9 cellular contexts compared by ENCODE assay signal in the genomic region with DNA sequence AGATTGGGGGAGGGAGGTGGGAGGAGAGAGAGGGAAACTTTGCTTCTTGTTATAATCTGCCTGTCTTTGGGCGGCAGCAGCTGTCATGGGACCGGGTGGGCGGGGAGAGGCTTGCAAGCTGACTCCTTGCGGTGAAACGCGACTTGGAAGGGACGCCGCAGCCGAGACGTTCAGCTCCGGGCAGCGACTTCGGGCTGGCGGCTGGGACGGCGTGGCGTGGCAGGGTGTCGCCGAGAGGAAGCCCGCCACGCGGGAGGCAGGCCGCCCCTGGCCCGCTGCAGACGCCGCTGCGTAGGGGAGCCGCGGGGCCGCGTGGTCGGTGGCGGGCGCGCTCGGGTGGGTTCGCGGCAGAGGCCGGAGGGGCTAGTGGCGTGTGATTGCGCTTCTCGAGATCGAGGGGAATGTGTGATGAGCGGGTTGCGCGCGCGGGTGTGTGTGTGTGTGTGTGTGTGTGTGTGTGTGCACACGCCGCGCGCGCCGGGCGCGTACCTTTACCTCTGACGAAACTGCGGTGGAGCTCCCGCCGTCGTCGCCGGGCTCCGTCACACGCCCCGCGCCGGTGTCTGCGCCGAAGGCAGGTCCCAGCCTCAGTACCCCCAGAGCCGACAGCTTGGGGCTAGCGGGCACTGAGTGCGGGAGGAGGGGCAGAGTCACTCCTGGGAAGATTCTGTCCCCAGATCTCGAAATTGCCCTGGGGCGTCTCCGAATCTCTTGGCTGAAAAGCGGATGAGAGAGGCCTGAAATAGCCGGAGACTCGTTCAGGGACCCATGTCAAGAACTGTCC. TPM values are rescaled to one million over a fixed set of nuclear protein-coding genes. Genes with fewer than 3 reads are reported as not detected.
DNase-seq lines count a peak whose midpoint lies in the region; ATAC-seq, FAIRE-seq and TF ChIP-seq lines count a peak whose summit lies in the region.
"Had no signal": no experiment of that assay in that cellular context is flagged by ENCODE, and none has a peak within 500 bp of the region (broad histone marks: within the 10 kb centered on the region; RNA-seq: fewer than 3 reads in every experiment).

No MANE protein-coding gene starts in this region.

- no peak overlapping the region for H3K27ac Mint-ChIP-seq in mesothelial cell of epicardium

- no peaks in the 10 kb centered on the region for H3K9me1 ChIP-seq in endothelial cell of umbilical vein (replicated peaks; ENCODE audit: control insufficient read depth, extremely low read depth, insufficient read depth, low read length)

- H3K9ac ChIP-seq in endothelial cell of umbilical vein (replicated peaks; ENCODE audit: extremely low read depth, insufficient read depth, low read length) = no peak overlapping the region

- no peak overlapping the region for H3K27ac ChIP-seq in endothelial cell of umbilical vein (ENCODE audit: insufficient read depth, low read depth, low read length)

- BruUV-seq in endothelial cell of umbilical vein (replicated peaks; lab: Mats Ljungman, UMichigan) = no TSS peak

- POLR2A ChIA-PET in endothelial cell of umbilical vein (lab: Charles Lee) = no interaction called here

- TF ChIP-seq POLR2A in endothelial cell of umbilical vein (IDR thresholded peaks at IDR 0.05; ENCODE audit: low read depth, low read length) = no peak

- peak; percentile 74 for FAIRE-seq in endothelial cell of umbilical vein (lab: Jason Lieb, UNC)
- FAIRE-seq: A204.1 had no signal

- dilution Hi-C loops in endothelial cell of umbilical vein (cut with MboI; ENCODE audit: extremely low pct_ligation_motif_present, low sequenced_read_pairs) = no loop called here

- intact Hi-C loops in endothelial cell of umbilical vein (cut with micrococcal nuclease) = loop anchor here (2.0 to 5.0 kb wide), 2 partner anchors 65 to 75 kb away; no protein-coding TSS in a partner anchor

- H3K27me3 Mint-ChIP-seq in mesothelial cell of epicardium (ENCODE audit: low read depth) = peaks cover 65% of the 10 kb centered on the region

- CTCF ChIA-PET in endothelial cell of umbilical vein (lab: Charles Lee) = interaction anchor here (0.6 to 3.9 kb wide), 9 partner anchors 10 to 679 kb away, joined by 3 to 29 read pairs (median 4); no protein-coding TSS in a partner anchor

- TF ChIP-seq CTCF in endothelial cell of umbilical vein (IDR thresholded peaks at IDR 0.05; ENCODE audit: extremely low read depth in 1 of 2, insufficient read depth in 1 of 2, low read depth in 1 of 2, low read length in 2 of 2) = no peak
- TF ChIP-seq CTCF in mesothelial cell of epicardium (IDR thresholded peaks at IDR 0.05; ENCODE audit: unreplicated experiment) = no peak

- H3K9me3 ChIP-seq in endothelial cell of umbilical vein (replicated peaks; ENCODE audit: control insufficient read depth, insufficient read depth, low read length) = no peaks in the 10 kb centered on the region

- no peaks in the 10 kb centered on the region for H3K27me3 ChIP-seq in endothelial cell of umbilical vein (ENCODE audit: control insufficient read depth in 2 of 2, insufficient read depth in 2 of 2, low read length in 2 of 2)

- peak overlapping the region; percentile 73 for H3K4me3 Mint-ChIP-seq in mesothelial cell of epicardium

- H3K79me2 ChIP-seq in endothelial cell of umbilical vein (ENCODE audit: control insufficient read depth, insufficient read depth, low read length) = no peaks in the 10 kb centered on the region

- H3K4me3 ChIP-seq in endothelial cell of umbilical vein (replicated peaks in 1 of 3; ENCODE audit: insufficient read depth in 1 of 3, low read depth in 1 of 3, low read length in 3 of 3) = peak overlapping the region; percentile 2 to 83 (median 53)

- H3K9me3 Mint-ChIP-seq in mesothelial cell of epicardium = no peaks in the 10 kb centered on the region

- H3K4me2 ChIP-seq in endothelial cell of umbilical vein (ENCODE audit: insufficient read depth, low read length) = peak overlapping the region; percentile 14

- ATAC-seq in HG02973 (IDR thresholded peaks at IDR 0.05; ENCODE audit: unreplicated experiment) = peak; percentile 38

- peak overlapping the region; percentile 76 for H2AFZ ChIP-seq in endothelial cell of umbilical vein (ENCODE audit: low read depth, low read length)

- peaks cover 4% of the 10 kb centered on the region for H3K4me1 Mint-ChIP-seq in mesothelial cell of epicardium

- H4K20me1 ChIP-seq in endothelial cell of umbilical vein (replicated peaks; ENCODE audit: control insufficient read depth, extremely low read depth, insufficient read depth, low read length) = no peaks in the 10 kb centered on the region

- peaks cover 9% of the 10 kb centered on the region for H3K4me1 ChIP-seq in endothelial cell of umbilical vein (ENCODE audit: control insufficient read depth, extremely low read depth, insufficient read depth, low read length)

- H3K36me3 ChIP-seq in endothelial cell of umbilical vein (ENCODE audit: control insufficient read depth in 2 of 2, extremely low read depth in 1 of 2, insufficient read depth in 2 of 2, low read length in 2 of 2) = no peaks in the 10 kb centered on the region

- DNase-seq in NCI-H1105 treated with DMSO at 0.1 percent for 48 hours (lab: John Stamatoyannopoulos, UW) (peak; percentile 1), NCI-H1105 (lab: John Stamatoyannopoulos, UW) (no peak), NCI-H69 (lab: John Stamatoyannopoulos, UW) (peak; percentile 82), endothelial cell of umbilical vein (ENCODE audit: low read depth, low spot score) (peak; percentile 63), mesothelial cell of epicardium (ENCODE audit: low spot score in 2 of 2, unreplicated experiment in 2 of 2) (peak; percentile 46 to 55)
- DNase-seq in activated CD8-positive, alpha-beta memory T cell treated with anti-CD3 and anti-CD28 coated beads for 48 hours (ENCODE audit: low read depth in 2 of 3, low spot score in 2 of 3) = peak; percentile 32 to 50 (median 48)
- DNase-seq in stimulated activated CD8-positive, alpha-beta memory T cell treated with anti-CD3 and anti-CD28 coated beads, Interleukin-15, amount 100 ng/mL, for 24 hours (ENCODE audit: low read depth) = peak; percentile 42

- no peaks in the 10 kb centered on the region for H3K36me3 Mint-ChIP-seq in mesothelial cell of epicardium

TF ChIP-seq in endothelial cell of umbilical vein, 7 proteins besides CTCF, POLR2A, EP300 and RAD21:
- TF ChIP-seq JUN (IDR thresholded peaks at IDR 0.05; ENCODE audit: borderline replicate concordance, insufficient read depth, insufficient read length, low read depth) = no peak
- TF ChIP-seq, protein P1, sequence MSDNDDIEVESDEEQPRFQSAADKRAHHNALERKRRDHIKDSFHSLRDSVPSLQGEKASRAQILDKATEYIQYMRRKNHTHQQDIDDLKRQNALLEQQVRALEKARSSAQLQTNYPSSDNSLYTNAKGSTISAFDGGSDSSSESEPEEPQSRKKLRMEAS (IDR thresholded peaks at IDR 0.05; ENCODE audit: insufficient read depth, insufficient read length) = no peak
- no peak for TF ChIP-seq GATA2 (IDR thresholded peaks at IDR 0.05; ENCODE audit: insufficient read depth, insufficient read length, low read depth, low read length)
- peak; percentile 38 for TF ChIP-seq EZH2 (IDR thresholded peaks at IDR 0.05; ENCODE audit: borderline replicate concordance, low read depth, low read length, severe bottlenecking)
- no peak for TF ChIP-seq POLR2AphosphoS5 (IDR thresholded peaks at IDR 0.05; ENCODE audit: insufficient read depth, low read depth, low read length)
- no peak for TF ChIP-seq MYC (IDR thresholded peaks at IDR 0.05; ENCODE audit: low read depth, low read length)
TF ChIP-seq in endothelial cell of umbilical vein: peak in this region for 1.

RNA-seq across cellular contexts. Expression of a gene that starts 1.7 kb away (rescaled TPM):
- 2.1 and 2.8 TPM in 2 replicates for total RNA-seq in endothelial cell of umbilical vein
- polyA plus RNA-seq in endothelial cell of umbilical vein = 0.24 and 0.26 TPM in 2 replicates
- 0.28 and 0.48 TPM in 2 replicates for polyA plus RNA-seq in endothelial cell of umbilical vein (2011; cell fraction: cytosol; rRNA removed)
- 1.3 and 1.6 TPM in 2 replicates for polyA plus RNA-seq in endothelial cell of umbilical vein (2011; cell fraction: nucleus; rRNA removed)
- 1.00 and 1.2 TPM in 2 replicates for polyA plus RNA-seq in endothelial cell of umbilical vein (2012)
- polyA minus RNA-seq in endothelial cell of umbilical vein = 0.92 and 1.0 TPM in 2 replicates
- 2.7 TPM for polyA minus RNA-seq in endothelial cell of umbilical vein (2011; cell fraction: cytosol; rRNA and poly(A)+ RNA removed)
- 1.3 and 1.5 TPM in 2 replicates for polyA minus RNA-seq in endothelial cell of umbilical vein (2011; cell fraction: nucleus; rRNA and poly(A)+ RNA removed)
- total RNA-seq in mesothelial cell of epicardium = 0.99 to 1.3 TPM (median 1.00 TPM) in 3 replicates
